In the genomic region with DNA sequence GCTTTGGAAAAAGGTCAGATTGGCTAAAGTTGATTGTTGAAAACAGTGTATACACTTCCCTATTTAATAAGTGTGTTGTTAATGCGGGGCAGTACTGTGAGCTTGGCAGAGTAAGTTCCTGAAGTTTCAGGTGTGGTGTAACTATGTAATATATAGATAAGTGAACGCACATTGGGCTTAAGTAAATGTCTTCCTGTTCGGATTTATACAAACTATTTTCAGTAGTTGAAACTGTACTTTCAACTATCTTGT, we compare ENCODE assay signal across 8 cellular contexts. TPM values are rescaled to one million over a fixed set of nuclear protein-coding genes. Genes with fewer than 3 reads are reported as not detected.
DNase-seq lines count a peak whose midpoint lies in the region; ATAC-seq and TF ChIP-seq lines count a peak whose summit lies in the region.

No MANE protein-coding gene starts in this region.

- peaks cover 14 to 39% of the 10 kb centered on the region in 2 donors for H3K4me1 ChIP-seq in thoracic aorta (ENCODE audit: control insufficient read depth in 1 of 2, low read depth in 2 of 2)

- peaks cover 54% of the 10 kb centered on the region for H3K4me1 Mint-ChIP-seq in activated CD4-positive, alpha-beta T cell treated with anti-CD3 and anti-CD28 coated beads for 36 hours
- peaks cover 71% of the 10 kb centered on the region for H3K4me1 Mint-ChIP-seq in activated naive CD8-positive, alpha-beta T cell treated with anti-CD3 and anti-CD28 coated beads, Interleukin-2, amount 50 U/mL, for 24 hours

- H3K27ac Mint-ChIP-seq in activated CD4-positive, alpha-beta T cell treated with anti-CD3 and anti-CD28 coated beads for 36 hours, result peak overlapping the region; percentile 96
- H3K27ac Mint-ChIP-seq in activated naive CD8-positive, alpha-beta T cell treated with anti-CD3 and anti-CD28 coated beads, Interleukin-2, amount 50 U/mL, for 24 hours, result peak overlapping the region; percentile 100

- peaks cover 59% of the 10 kb centered on the region for H3K36me3 Mint-ChIP-seq in activated CD4-positive, alpha-beta T cell treated with anti-CD3 and anti-CD28 coated beads for 36 hours (ENCODE audit: low read depth)
- H3K36me3 Mint-ChIP-seq in activated naive CD8-positive, alpha-beta T cell treated with anti-CD3 and anti-CD28 coated beads, Interleukin-2, amount 50 U/mL, for 24 hours (ENCODE audit: low read depth), result peaks cover 53% of the 10 kb centered on the region

- intact Hi-C loops in activated CD4-positive, alpha-beta T cell treated with anti-CD3 and anti-CD28 coated beads for 36 hours (cut with DNase I, micrococcal nuclease), result loop anchor here (2.0 to 10.0 kb wide), 8 partner anchors 154 to 1326 kb away; partner anchors contain the start of genes KIAA0040 (in 2 of the 2), RABGAP1L (in 2 of the 2), CACYBP (in 1 of the 2) and KLHL20 (in 1 of the 2)
- intact Hi-C loops in left colon (cut with DNase I, micrococcal nuclease), result no loop called here

- H3K36me3 ChIP-seq in thoracic aorta, result peaks cover 9% of the 10 kb centered on the region

- no peak for TF ChIP-seq CTCF in thoracic aorta (IDR thresholded peaks at IDR 0.05)

- no peak for DNase-seq in activated CD4-positive, alpha-beta T cell treated with anti-CD3 and anti-CD28 coated beads for 36 hours
- no peak for DNase-seq in activated CD4-positive, alpha-beta T cell treated with anti-CD3 and anti-CD28 coated beads, Interleukin-2, amount 50 U/mL, for 1 hour
- DNase-seq in activated naive CD8-positive, alpha-beta T cell treated with anti-CD3 and anti-CD28 coated beads, Interleukin-2, amount 50 U/mL, for 24 hours, result no peak
- DNase-seq in left colon (no peak), thoracic aorta (ENCODE audit: low spot score) (no peak), HuH-7 (ENCODE audit: low spot score) (no peak)
- no peak for DNase-seq in stimulated activated CD4-positive, alpha-beta T cell treated with anti-CD3 and anti-CD28 coated beads, Interleukin-1b, Interleukin-23, amount 100 ng/mL, for 48 hours

- peak overlapping the region; percentile 91 for H3K4me3 ChIP-seq in thoracic aorta

- CTCF ChIA-PET in activated CD4-positive, alpha-beta T cell treated with anti-CD3 and anti-CD28 coated beads for 36 hours (lab: Charles Lee), result interaction anchor here (0.6 to 1.7 kb wide), 6 partner anchors 18 to 1050 kb away, joined by 3 to 5 read pairs (median 3); no protein-coding TSS in a partner anchor

- ATAC-seq in activated CD4-positive, alpha-beta T cell treated with anti-CD3 and anti-CD28 coated beads for 36 hours, result no peak
- ATAC-seq in activated naive CD8-positive, alpha-beta T cell treated with anti-CD3 and anti-CD28 coated beads, Interleukin-2, amount 50 U/mL, for 24 hours, result no peak
- ATAC-seq in left colon (peak; percentile 16), thoracic aorta (ENCODE audit: insufficient number of reproducible peaks, low FRiP score, low read depth) (no peak), GM18520 (IDR thresholded peaks at IDR 0.05; ENCODE audit: unreplicated experiment) (no peak)

- no peaks in the 10 kb centered on the region for H3K27me3 Mint-ChIP-seq in activated CD4-positive, alpha-beta T cell treated with anti-CD3 and anti-CD28 coated beads for 36 hours
- H3K27me3 Mint-ChIP-seq in activated naive CD8-positive, alpha-beta T cell treated with anti-CD3 and anti-CD28 coated beads, Interleukin-2, amount 50 U/mL, for 24 hours, result peaks cover 8% of the 10 kb centered on the region

- peak overlapping the region; percentile 91 for H3K4me3 Mint-ChIP-seq in activated CD4-positive, alpha-beta T cell treated with anti-CD3 and anti-CD28 coated beads for 36 hours
- peak overlapping the region; percentile 99 for H3K4me3 Mint-ChIP-seq in activated naive CD8-positive, alpha-beta T cell treated with anti-CD3 and anti-CD28 coated beads, Interleukin-2, amount 50 U/mL, for 24 hours

- POLR2A ChIA-PET in activated CD4-positive, alpha-beta T cell treated with anti-CD3 and anti-CD28 coated beads for 36 hours (lab: Charles Lee), result interaction anchor here (1.0 to 1.9 kb wide), 4 partner anchors 43 to 1230 kb away, joined by 3 to 10 read pairs (median 4); partner anchors contain the start of gene RC3H1

- no peaks in the 10 kb centered on the region for H3K9me3 ChIP-seq in thoracic aorta

- H3K27ac ChIP-seq in thoracic aorta, result peak overlapping the region; percentile 88 to 93

- no peaks in the 10 kb centered on the region for H3K27me3 ChIP-seq in thoracic aorta (replicated peaks; ENCODE audit: insufficient read depth)

- H3K9me3 Mint-ChIP-seq in activated CD4-positive, alpha-beta T cell treated with anti-CD3 and anti-CD28 coated beads for 36 hours (ENCODE audit: low read depth), result no peaks in the 10 kb centered on the region
- H3K9me3 Mint-ChIP-seq in activated naive CD8-positive, alpha-beta T cell treated with anti-CD3 and anti-CD28 coated beads, Interleukin-2, amount 50 U/mL, for 24 hours, result no peaks in the 10 kb centered on the region

RNA-seq across cellular contexts. Expression of gene ZBTB37, which starts 0.9 kb away (rescaled TPM):
- total RNA-seq in activated CD4-positive, alpha-beta T cell treated with anti-CD3 and anti-CD28 coated beads for 36 hours, result 1 to 10 TPM; 7.7 to 7.9 TPM
- total RNA-seq in left colon (1 to 10 TPM; 7.1 to 8.4 TPM), thoracic aorta (10 to 100 TPM in 1 of 2 donors, 1 to 10 TPM in 1; 8.8 to 14.3 TPM)

RNA-seq across cellular contexts. Expression of gene GAS5, which starts 1.2 kb away (rescaled TPM):
- total RNA-seq in activated CD4-positive, alpha-beta T cell treated with anti-CD3 and anti-CD28 coated beads for 36 hours, result 1,000 to 10,000 TPM in 1 of 2 experiments, 100 to 1,000 TPM in 1; 878 to 1,203 TPM
- total RNA-seq in left colon (100 to 1,000 TPM; 241 to 261 TPM), thoracic aorta (100 to 1,000 TPM; 120 to 294 TPM)

RNA-seq across cellular contexts. Expression of gene CENPL, which starts 44.4 kb away (rescaled TPM):
- total RNA-seq in activated CD4-positive, alpha-beta T cell treated with anti-CD3 and anti-CD28 coated beads for 36 hours, result 10 to 100 TPM; 26.1 to 27.2 TPM
- total RNA-seq in left colon (1 to 10 TPM; 3.2 to 6.8 TPM), thoracic aorta (1 to 10 TPM; 1.5 to 3.3 TPM)

RNA-seq across cellular contexts. Expression of gene DARS2, which starts 44.6 kb away (rescaled TPM):
- 10 to 100 TPM; 57.2 to 62.0 TPM for total RNA-seq in activated CD4-positive, alpha-beta T cell treated with anti-CD3 and anti-CD28 coated beads for 36 hours
- total RNA-seq in left colon (10 to 100 TPM; 24.3 to 27.4 TPM), thoracic aorta (10 to 100 TPM in 1 of 2 donors, 1 to 10 TPM in 1; 9.2 to 10.0 TPM)

RNA-seq across cellular contexts. Expression of gene SERPINC1, which starts 48.1 kb away (rescaled TPM):
- under 1 TPM in 1 of 2 experiments, not detected in 1; 0.25 TPM for total RNA-seq in activated CD4-positive, alpha-beta T cell treated with anti-CD3 and anti-CD28 coated beads for 36 hours
- under 1 TPM in 1 of 2 donors, not detected in 1; 0.49 TPM for total RNA-seq in left colon
- total RNA-seq in thoracic aorta, result not detected

Comparison
In these comparisons a context has a peak if more than half of its experiments do, and no peak if none do; other contexts are left out.
1. intact Hi-C loops: an anchor here in activated CD4-positive, alpha-beta T cell treated with anti-CD3 and anti-CD28 coated beads for 36 hours (2.0 to 10.0 kb wide); none called in left colon.